8 cellular contexts compared by ENCODE assay signal in genomic region chrX:150362599-150363481, GRCh38. TPM values are rescaled to one million over a fixed set of nuclear protein-coding genes. Genes with fewer than 3 reads are reported as not detected.
DNase-seq lines count a peak whose midpoint lies in the region; ATAC-seq and TF ChIP-seq lines count a peak whose summit lies in the region.

MAMLD1 (plus strand) TSS chrX:150363317; CDS start chrX:150445517, 82,200 bp downstream.

- no peaks in the 10 kb centered on the region for H3K9me3 ChIP-seq in right cardiac atrium (ENCODE audit: control insufficient read depth, low read length)

- H3K27me3 ChIP-seq in right cardiac atrium (ENCODE audit: control insufficient read depth, insufficient read depth): no peaks in the 10 kb centered on the region

- in situ Hi-C loops in astrocyte of the cerebellum (cut with HindIII; ENCODE audit: low sequenced_read_pairs): no loop called here

- peak; percentile 10 for DNase-seq in activated CD4-positive, CD25-positive, alpha-beta regulatory T cell treated with anti-CD3 and anti-CD28 coated beads, Interleukin-2, amount 50 U/mL, for 16 hours (ENCODE audit: low read depth, low spot score)
- no peak for DNase-seq in activated CD4-positive, CD25-positive, alpha-beta regulatory T cell treated with anti-CD3 and anti-CD28 coated beads, Interleukin-2, amount 50 U/mL, for 72 hours
- no peak for DNase-seq in astrocyte of the cerebellum (ENCODE audit: low read depth)
- DNase-seq in right cardiac atrium: peak; percentile 76 to 92 (median 89)
- DNase-seq in posterior cingulate gyrus: peak; percentile 32 to 95 (median 64)

- peak; percentile 2 for TF ChIP-seq CTCF in astrocyte of the cerebellum (IDR thresholded peaks at IDR 0.05; ENCODE audit: low read depth, low read length, missing control alignments)

- H3K4me1 ChIP-seq in right cardiac atrium (ENCODE audit: control insufficient read depth, insufficient read depth, low read length): no peaks in the 10 kb centered on the region

- H3K4me3 ChIP-seq in astrocyte of the cerebellum (ENCODE audit: low read depth, low read length) (peak within 1 kb of the TSS; percentile 51), right cardiac atrium (ENCODE audit: low read length) (peak within 1 kb of the TSS; percentile 76)

- WGBS in right cardiac atrium: under 1% methylated on average over 88 of the region's 88 CpGs

- intact Hi-C loops in T-helper 1 cell treated with Interleukin-12 subunit alpha and Interleukin-12 subunit beta and Interleukin-4 antibody, amounts not matched to agents 30 ng/mL and 1 ng/mL, for 36 hours (cut with micrococcal nuclease): loop anchor here (1.0 to 10.0 kb wide), 13 partner anchors 119 to 1034 kb away; partner anchors contain the start of genes CD99L2, EOLA2, HMGB3 and IDS
- intact Hi-C loops in right cardiac atrium (cut with DNase I) (loop anchor here in 1 of 4 donors (10.0 kb wide), 4 partner anchors 122 to 398 kb away; no protein-coding TSS in a partner anchor), posterior cingulate gyrus (cut with DNase I) (loop anchor here (5.0 to 10.0 kb wide), 3 partner anchors 202 to 401 kb away; partner anchors contain the start of gene MTM1)

- peak within 1 kb of the TSS; percentile 45 for H3K27ac ChIP-seq in right cardiac atrium (ENCODE audit: low read length)

- ATAC-seq in right cardiac atrium: peak; percentile 73 to 83
- no peak for ATAC-seq in GM18498 (IDR thresholded peaks at IDR 0.05; ENCODE audit: unreplicated experiment)
- ATAC-seq in HG03457 (IDR thresholded peaks at IDR 0.05; ENCODE audit: unreplicated experiment): no peak

RNA-seq across cellular contexts. Expression of gene MAMLD1, which starts in this region (rescaled TPM):
- 17.9 and 20.7 TPM in 2 replicates for total RNA-seq in T-helper 1 cell treated with Interleukin-12 subunit alpha and Interleukin-12 subunit beta and Interleukin-4 antibody, amounts not matched to agents 30 ng/mL and 1 ng/mL, for 36 hours
- total RNA-seq in right cardiac atrium: 1 to 10 TPM; 2.3 to 3.1 (median 2.6) TPM
- 1.3 TPM for polyA plus RNA-seq in right cardiac atrium

Comparison
In these comparisons a context has a peak if more than half of its experiments do, and no peak if none do; other contexts are left out.
1. DNase-seq: peak in activated CD4-positive, CD25-positive, alpha-beta regulatory T cell treated with anti-CD3 and anti-CD28 coated beads, Interleukin-2, amount 50 U/mL, for 16 hours (single experiment), right cardiac atrium (3 of 3) and posterior cingulate gyrus (10 of 10); none in activated CD4-positive, CD25-positive, alpha-beta regulatory T cell treated with anti-CD3 and anti-CD28 coated beads, Interleukin-2, amount 50 U/mL, for 72 hours (single experiment) and astrocyte of the cerebellum (single experiment).
2. ATAC-seq: peak in right cardiac atrium (2 of 2); none in GM18498 (single experiment) and HG03457 (single experiment).